ENCODE assay signal across 1 cellular context in genomic region chr13:30334663-30335386, GRCh38.
TF ChIP-seq lines count a peak whose summit lies in the region.

No MANE protein-coding gene starts in this region.

TF ChIP-seq in HepG2, 621 proteins besides CTCF, POLR2A, EP300 and RAD21 (continued from another document and continues in another):
- TF ChIP-seq, protein P1, sequence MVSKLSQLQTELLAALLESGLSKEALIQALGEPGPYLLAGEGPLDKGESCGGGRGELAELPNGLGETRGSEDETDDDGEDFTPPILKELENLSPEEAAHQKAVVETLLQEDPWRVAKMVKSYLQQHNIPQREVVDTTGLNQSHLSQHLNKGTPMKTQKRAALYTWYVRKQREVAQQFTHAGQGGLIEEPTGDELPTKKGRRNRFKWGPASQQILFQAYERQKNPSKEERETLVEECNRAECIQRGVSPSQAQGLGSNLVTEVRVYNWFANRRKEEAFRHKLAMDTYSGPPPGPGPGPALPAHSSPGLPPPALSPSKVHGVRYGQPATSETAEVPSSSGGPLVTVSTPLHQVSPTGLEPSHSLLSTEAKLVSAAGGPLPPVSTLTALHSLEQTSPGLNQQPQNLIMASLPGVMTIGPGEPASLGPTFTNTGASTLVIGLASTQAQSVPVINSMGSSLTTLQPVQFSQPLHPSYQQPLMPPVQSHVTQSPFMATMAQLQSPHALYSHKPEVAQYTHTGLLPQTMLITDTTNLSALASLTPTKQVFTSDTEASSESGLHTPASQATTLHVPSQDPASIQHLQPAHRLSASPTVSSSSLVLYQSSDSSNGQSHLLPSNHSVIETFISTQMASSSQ (IDR thresholded peaks at IDR 0.05; ENCODE audit: low read depth), result no peak
- TF ChIP-seq, protein P1 (CRISPR knock-in tag; IDR thresholded peaks at IDR 0.05; ENCODE audit: borderline replicate concordance), result no peak
- TF ChIP-seq ZNF616 (CRISPR knock-in tag; IDR thresholded peaks at IDR 0.05; ENCODE audit: low read depth) (no peak), ZNF775 (CRISPR knock-in tag; IDR thresholded peaks at IDR 0.05; ENCODE audit: borderline replicate concordance) (no peak), ZNF335 (CRISPR knock-in tag; IDR thresholded peaks at IDR 0.05) (no peak), ZNF24 (IDR thresholded peaks at IDR 0.05) (no peak), KLF9 (CRISPR knock-in tag; IDR thresholded peaks at IDR 0.05; ENCODE audit: low read depth) (no peak), ZNF205 (CRISPR knock-in tag; IDR thresholded peaks at IDR 0.05) (no peak), ZNF160 (CRISPR knock-in tag; IDR thresholded peaks at IDR 0.05) (no peak), ZNF329 (CRISPR knock-in tag; IDR thresholded peaks at IDR 0.05; ENCODE audit: low read depth) (no peak), RARA (CRISPR knock-in tag; IDR thresholded peaks at IDR 0.05) (peak; percentile 49; the same call in 1 of the 2 replicates), ISX (CRISPR knock-in tag; conservative IDR thresholded peaks at IDR 0.05) (no peak), ZBTB26 (CRISPR knock-in tag; IDR thresholded peaks at IDR 0.05; ENCODE audit: borderline replicate concordance) (no peak), ZNF883 (CRISPR knock-in tag; IDR thresholded peaks at IDR 0.05; ENCODE audit: not compliant biosample characterization) (no peak), ZNF407 (CRISPR knock-in tag; IDR thresholded peaks at IDR 0.05; ENCODE audit: not compliant biosample characterization) (no peak), HMGXB3 (CRISPR knock-in tag; IDR thresholded peaks at IDR 0.05; ENCODE audit: borderline replicate concordance) (no peak), RAD51 (IDR thresholded peaks at IDR 0.05; ENCODE audit: borderline replicate concordance) (no peak), ZBTB3 (CRISPR knock-in tag; IDR thresholded peaks at IDR 0.05; ENCODE audit: borderline replicate concordance, low read depth) (no peak), ZNF781 (CRISPR knock-in tag; IDR thresholded peaks at IDR 0.05; ENCODE audit: borderline replicate concordance, not compliant biosample characterization) (no peak), ADNP (CRISPR knock-in tag; IDR thresholded peaks at IDR 0.05) (no peak), ZNF441 (CRISPR knock-in tag; IDR thresholded peaks at IDR 0.05; ENCODE audit: borderline replicate concordance) (no peak)
- TF ChIP-seq, protein P2, sequence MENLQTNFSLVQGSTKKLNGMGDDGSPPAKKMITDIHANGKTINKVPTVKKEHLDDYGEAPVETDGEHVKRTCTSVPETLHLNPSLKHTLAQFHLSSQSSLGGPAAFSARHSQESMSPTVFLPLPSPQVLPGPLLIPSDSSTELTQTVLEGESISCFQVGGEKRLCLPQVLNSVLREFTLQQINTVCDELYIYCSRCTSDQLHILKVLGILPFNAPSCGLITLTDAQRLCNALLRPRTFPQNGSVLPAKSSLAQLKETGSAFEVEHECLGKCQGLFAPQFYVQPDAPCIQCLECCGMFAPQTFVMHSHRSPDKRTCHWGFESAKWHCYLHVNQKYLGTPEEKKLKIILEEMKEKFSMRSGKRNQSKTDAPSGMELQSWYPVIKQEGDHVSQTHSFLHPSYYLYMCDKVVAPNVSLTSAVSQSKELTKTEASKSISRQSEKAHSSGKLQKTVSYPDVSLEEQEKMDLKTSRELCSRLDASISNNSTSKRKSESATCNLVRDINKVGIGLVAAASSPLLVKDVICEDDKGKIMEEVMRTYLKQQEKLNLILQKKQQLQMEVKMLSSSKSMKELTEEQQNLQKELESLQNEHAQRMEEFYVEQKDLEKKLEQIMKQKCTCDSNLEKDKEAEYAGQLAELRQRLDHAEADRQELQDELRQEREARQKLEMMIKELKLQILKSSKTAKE (CRISPR knock-in tag; IDR thresholded peaks at IDR 0.05; ENCODE audit: borderline replicate concordance), result peak; percentile 23; the same call in 1 of the 2 replicates
- TF ChIP-seq, protein P3, sequence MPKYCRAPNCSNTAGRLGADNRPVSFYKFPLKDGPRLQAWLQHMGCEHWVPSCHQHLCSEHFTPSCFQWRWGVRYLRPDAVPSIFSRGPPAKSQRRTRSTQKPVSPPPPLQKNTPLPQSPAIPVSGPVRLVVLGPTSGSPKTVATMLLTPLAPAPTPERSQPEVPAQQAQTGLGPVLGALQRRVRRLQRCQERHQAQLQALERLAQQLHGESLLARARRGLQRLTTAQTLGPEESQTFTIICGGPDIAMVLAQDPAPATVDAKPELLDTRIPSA (CRISPR knock-in tag; IDR thresholded peaks at IDR 0.05; ENCODE audit: borderline replicate concordance), result no peak
- TF ChIP-seq, protein P4, sequence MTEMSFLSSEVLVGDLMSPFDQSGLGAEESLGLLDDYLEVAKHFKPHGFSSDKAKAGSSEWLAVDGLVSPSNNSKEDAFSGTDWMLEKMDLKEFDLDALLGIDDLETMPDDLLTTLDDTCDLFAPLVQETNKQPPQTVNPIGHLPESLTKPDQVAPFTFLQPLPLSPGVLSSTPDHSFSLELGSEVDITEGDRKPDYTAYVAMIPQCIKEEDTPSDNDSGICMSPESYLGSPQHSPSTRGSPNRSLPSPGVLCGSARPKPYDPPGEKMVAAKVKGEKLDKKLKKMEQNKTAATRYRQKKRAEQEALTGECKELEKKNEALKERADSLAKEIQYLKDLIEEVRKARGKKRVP (CRISPR knock-in tag; IDR thresholded peaks at IDR 0.05), result no peak
- TF ChIP-seq, protein P5, sequence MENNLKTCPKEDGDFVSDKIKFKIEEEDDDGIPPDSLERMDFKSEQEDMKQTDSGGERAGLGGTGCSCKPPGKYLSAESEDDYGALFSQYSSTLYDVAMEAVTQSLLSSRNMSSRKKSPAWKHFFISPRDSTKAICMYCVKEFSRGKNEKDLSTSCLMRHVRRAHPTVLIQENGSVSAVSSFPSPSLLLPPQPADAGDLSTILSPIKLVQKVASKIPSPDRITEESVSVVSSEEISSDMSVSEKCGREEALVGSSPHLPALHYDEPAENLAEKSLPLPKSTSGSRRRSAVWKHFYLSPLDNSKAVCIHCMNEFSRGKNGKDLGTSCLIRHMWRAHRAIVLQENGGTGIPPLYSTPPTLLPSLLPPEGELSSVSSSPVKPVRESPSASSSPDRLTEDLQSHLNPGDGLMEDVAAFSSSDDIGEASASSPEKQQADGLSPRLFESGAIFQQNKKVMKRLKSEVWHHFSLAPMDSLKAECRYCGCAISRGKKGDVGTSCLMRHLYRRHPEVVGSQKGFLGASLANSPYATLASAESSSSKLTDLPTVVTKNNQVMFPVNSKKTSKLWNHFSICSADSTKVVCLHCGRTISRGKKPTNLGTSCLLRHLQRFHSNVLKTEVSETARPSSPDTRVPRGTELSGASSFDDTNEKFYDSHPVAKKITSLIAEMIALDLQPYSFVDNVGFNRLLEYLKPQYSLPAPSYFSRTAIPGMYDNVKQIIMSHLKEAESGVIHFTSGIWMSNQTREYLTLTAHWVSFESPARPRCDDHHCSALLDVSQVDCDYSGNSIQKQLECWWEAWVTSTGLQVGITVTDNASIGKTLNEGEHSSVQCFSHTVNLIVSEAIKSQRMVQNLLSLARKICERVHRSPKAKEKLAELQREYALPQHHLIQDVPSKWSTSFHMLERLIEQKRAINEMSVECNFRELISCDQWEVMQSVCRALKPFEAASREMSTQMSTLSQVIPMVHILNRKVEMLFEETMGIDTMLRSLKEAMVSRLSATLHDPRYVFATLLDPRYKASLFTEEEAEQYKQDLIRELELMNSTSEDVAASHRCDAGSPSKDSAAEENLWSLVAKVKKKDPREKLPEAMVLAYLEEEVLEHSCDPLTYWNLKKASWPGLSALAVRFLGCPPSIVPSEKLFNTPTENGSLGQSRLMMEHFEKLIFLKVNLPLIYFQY (CRISPR knock-in tag; IDR thresholded peaks at IDR 0.05; ENCODE audit: borderline replicate concordance), result no peak
- TF ChIP-seq, protein P6, sequence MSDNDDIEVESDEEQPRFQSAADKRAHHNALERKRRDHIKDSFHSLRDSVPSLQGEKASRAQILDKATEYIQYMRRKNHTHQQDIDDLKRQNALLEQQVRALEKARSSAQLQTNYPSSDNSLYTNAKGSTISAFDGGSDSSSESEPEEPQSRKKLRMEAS (IDR thresholded peaks at IDR 0.05), result no peak; the same call in 1 of the 2 replicates
